Comparison of ENCODE assay signal across 13 cellular contexts in genomic region chr12:92471551-92471950, GRCh38.
DNase-seq lines count a peak whose midpoint lies in the region; ATAC-seq and TF ChIP-seq lines count a peak whose summit lies in the region.
"Had no signal": no experiment of that assay in that cellular context is flagged by ENCODE, and none has a peak within 500 bp of the region (broad histone marks: within the 10 kb centered on the region; RNA-seq: fewer than 3 reads in every experiment).

No MANE protein-coding gene starts in this region.

- intact Hi-C loops in posterior cingulate gyrus (cut with DNase I) (no loop called here), esophagus muscularis mucosa (cut with DNase I) (no loop called here)

- no peaks in the 10 kb centered on the region for H3K9me3 ChIP-seq in esophagus muscularis mucosa
- H3K9me3 ChIP-seq: prostate gland, SK-N-SH, thyroid gland had no signal

- DNase-seq in GM12865 (ENCODE audit: low read depth): peak; percentile 86
- DNase-seq in posterior cingulate gyrus: no peak
- no peak for DNase-seq in esophagus muscularis mucosa (ENCODE audit: extremely low spot score)
- DNase-seq in hypothalamus (lab: John Stamatoyannopoulos, UW): no peak
- DNase-seq in NCI-H2196 (lab: John Stamatoyannopoulos, UW; ENCODE audit: unreplicated experiment): no peak
- DNase-seq: activated naive CD8-positive, alpha-beta T cell treated with anti-CD3 and anti-CD28 coated beads, Interleukin-2, amount 10 ng/mL, durations not matched to agents 7 days and 5 days; NCI-H345; SK-N-SH; thyroid gland had no signal

- no peaks in the 10 kb centered on the region for H3K36me3 ChIP-seq in esophagus muscularis mucosa
- H3K36me3 ChIP-seq: prostate gland, thyroid gland had no signal

- no peak overlapping the region for H3K27ac ChIP-seq in esophagus muscularis mucosa (replicated peaks in 1 of 4)
- H3K27ac ChIP-seq: prostate gland, thyroid gland had no signal

- no peak for TF ChIP-seq POLR2A in esophagus muscularis mucosa (IDR thresholded peaks at IDR 0.05; ENCODE audit: low read depth)

- no peaks in the 10 kb centered on the region for H3K27me3 ChIP-seq in esophagus muscularis mucosa
- H3K27me3 ChIP-seq: thyroid gland had no signal

- WGBS in esophagus muscularis mucosa: 80% methylated on average over 1 of the region's 1 CpG

- peak; percentile 42 for ATAC-seq in GM19351 (IDR thresholded peaks at IDR 0.05; ENCODE audit: unreplicated experiment)
- ATAC-seq in HG02798 (IDR thresholded peaks at IDR 0.05; ENCODE audit: poor library complexity, unreplicated experiment): peak; percentile 55
- peak; percentile 21 for ATAC-seq in HG03558 (IDR thresholded peaks at IDR 0.05; ENCODE audit: extremely low read depth, unreplicated experiment)

- TF ChIP-seq CTCF in GM12865 (IDR thresholded peaks at IDR 0.05; ENCODE audit: insufficient read depth, low read depth, low read length, missing control alignments) (no peak), esophagus muscularis mucosa (IDR thresholded peaks at IDR 0.05) (no peak)

- peaks cover 6 to 31% (median 15%) of the 10 kb centered on the region in 4 donors for H3K4me1 ChIP-seq in esophagus muscularis mucosa
- H3K4me1 ChIP-seq: prostate gland had no signal

- H3K4me3 ChIP-seq in GM12865 (ENCODE audit: low read depth, low read length) (peak overlapping the region; percentile 70), esophagus muscularis mucosa (no peak overlapping the region)
- H3K4me3 ChIP-seq: prostate gland, thyroid gland had no signal

- TF ChIP-seq EP300 in esophagus muscularis mucosa (IDR thresholded peaks at IDR 0.05): no peak
